24 cellular contexts compared by ENCODE assay signal in the genomic region with DNA sequence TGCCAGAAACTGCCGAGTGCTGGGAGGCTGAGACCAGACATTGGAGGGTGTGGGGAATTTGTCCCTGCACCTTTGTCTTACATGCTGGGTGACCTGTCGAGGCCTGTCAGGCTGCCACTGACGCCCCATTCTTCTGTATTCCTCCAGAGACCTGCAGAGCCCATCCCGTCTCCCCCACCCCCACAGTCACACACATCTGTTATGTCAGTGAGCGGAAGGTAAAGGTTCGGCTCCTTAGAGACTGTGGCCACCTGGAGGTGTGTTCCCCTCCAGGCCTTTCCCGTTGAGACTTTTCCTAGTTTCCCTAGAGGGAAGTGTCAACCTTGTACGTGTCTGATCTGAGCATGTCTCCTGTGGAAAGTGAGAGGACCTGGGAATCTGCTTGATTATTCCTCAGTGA.
A peak's percentile ranks its signal among the peaks of the same experiment; 100 is the strongest.
DNase-seq lines count a peak whose midpoint lies in the region; ATAC-seq and TF ChIP-seq lines count a peak whose summit lies in the region.
"Had no signal": no experiment of that assay in that cellular context is flagged by ENCODE, and none has a peak within 500 bp of the region (broad histone marks: within the 10 kb centered on the region; RNA-seq: fewer than 3 reads in every experiment).

No MANE protein-coding gene starts in this region.

- H3K4me3 ChIP-seq in GM23338, result no peak overlapping the region
- H3K4me3 ChIP-seq in iPS-15b (ENCODE audit: low read depth, low read length), result no peak overlapping the region
- no peak overlapping the region for H3K4me3 ChIP-seq in esophagus squamous epithelium
- H3K4me3 ChIP-seq: lung, tibial artery had no signal

- intact Hi-C loops in esophagus squamous epithelium (cut with DNase I), result no loop called here

- ATAC-seq in GM23338 (peak; percentile 76), GM18870 (IDR thresholded peaks at IDR 0.05; ENCODE audit: unreplicated experiment) (no peak)
- no peak for ATAC-seq in central memory CD8-positive, alpha-beta T cell (replicated peaks; ENCODE audit: extremely low read depth, poor library complexity, severe bottlenecking)
- no peak for ATAC-seq in activated naive CD4-positive, alpha-beta T cell treated with anti-CD3 and anti-CD28 coated beads, Interleukin-2, amount 50 U/mL, for 72 hours
- ATAC-seq: natural killer cell treated with Interleukin-12 subunit alpha and Interleukin-12 subunit beta and Interleukin-15 and Interleukin-18, amount 100 ng/mL, for 72 hours had no signal

- no peak overlapping the region for H2AFZ ChIP-seq in GM23338

- DNase-seq in GM23338 (ENCODE audit: low spot score) (peak; percentile 64), NCI-H2171 treated with DMSO at 0.1 percent for 48 hours (lab: John Stamatoyannopoulos, UW) (peak; percentile 98), NCI-H526 treated with DMSO at 0.1 percent for 48 hours (lab: John Stamatoyannopoulos, UW) (no peak), esophagus squamous epithelium (lab: John Stamatoyannopoulos, UW) (no peak)
- no peak for DNase-seq in central memory CD8-positive, alpha-beta T cell (ENCODE audit: low spot score in 2 of 2)
- no peak for DNase-seq in activated naive CD4-positive, alpha-beta T cell treated with anti-CD3 and anti-CD28 coated beads, Interleukin-2, amount 50 U/mL, for 72 hours (ENCODE audit: low spot score in 2 of 2)
- DNase-seq: activated CD4-positive, alpha-beta memory T cell treated with anti-CD3 and anti-CD28 coated beads, Interleukin-2, amount 10 ng/mL, durations not matched to agents 7 days and 5 days; activated CD4-positive, alpha-beta T cell treated with anti-CD3 and anti-CD28 coated beads for 1 hour; AML-193; effector CD8-positive, alpha-beta T cell; foreskin melanocyte; NCI-H2107; NCI-H510A; occipital lobe; SHP77; stimulated activated CD4-positive, alpha-beta T cell treated with anti-CD3 and anti-CD28 coated beads, Interleukin-4, amount 100 ng/mL, for 24 hours; tibial artery had no signal

- H3K9me2 ChIP-seq in GM23338 (ENCODE audit: insufficient read depth), result no peaks in the 10 kb centered on the region

- H3K4me1 ChIP-seq in GM23338 (ENCODE audit: insufficient read depth), result peaks cover 37% of the 10 kb centered on the region
- H3K4me1 ChIP-seq in iPS-15b (ENCODE audit: control insufficient read depth, insufficient read depth, low read length), result peaks cover 9% of the 10 kb centered on the region
- peaks cover 5 to 76% (median 30%) of the 10 kb centered on the region in 3 donors for H3K4me1 ChIP-seq in esophagus squamous epithelium

- no peaks in the 10 kb centered on the region; the same call in 1 of the 2 replicates for H3K79me2 ChIP-seq in GM23338 (replicated peaks; ENCODE audit: insufficient read depth)

- WGBS in esophagus squamous epithelium, 2 donors, result 52 to 58% methylated on average over 7 to 8 of the region's 8 CpGs

- no peak overlapping the region for H3K4me3 Mint-ChIP-seq in GM23338
- H3K4me3 Mint-ChIP-seq in central memory CD8-positive, alpha-beta T cell, result no peak overlapping the region
- H3K4me3 Mint-ChIP-seq: activated CD4-positive, alpha-beta memory T cell treated with anti-CD3 and anti-CD28 coated beads, Interleukin-2, amount 10 ng/mL, durations not matched to agents 7 days and 5 days; activated naive CD8-positive, alpha-beta T cell; CD4-positive, alpha-beta memory T cell; natural killer cell treated with Interleukin-12 subunit alpha and Interleukin-12 subunit beta and Interleukin-15 and Interleukin-18, amount 100 ng/mL, for 72 hours had no signal

- TF ChIP-seq CTCF in GM23338 (conservative IDR thresholded peaks at IDR 0.05; ENCODE audit: low read depth in 2 of 2) (peak in 1 of 2 experiments; percentile 37; a peak in 2 of 4 replicates), esophagus squamous epithelium (IDR thresholded peaks at IDR 0.05) (no peak)

- H3K4me2 ChIP-seq in GM23338, result no peak overlapping the region

- H3K9me3 ChIP-seq in iPS-15b (ENCODE audit: control insufficient read depth, insufficient read depth, low read length), result no peaks in the 10 kb centered on the region
- no peaks in the 10 kb centered on the region for H3K9me3 ChIP-seq in esophagus squamous epithelium
- H3K9me3 ChIP-seq: tibial artery had no signal

- H3K27me3 ChIP-seq in GM23338 (ENCODE audit: insufficient read depth) (no peaks in the 10 kb centered on the region), iPS-15b (ENCODE audit: control insufficient read depth, insufficient read depth, low read length) (no peaks in the 10 kb centered on the region), esophagus squamous epithelium (no peaks in the 10 kb centered on the region)
- H3K27me3 ChIP-seq: tibial artery had no signal

- peaks cover 48% of the 10 kb centered on the region for H3K4me1 Mint-ChIP-seq in GM23338
- H3K4me1 Mint-ChIP-seq in central memory CD8-positive, alpha-beta T cell, result peaks cover 45% of the 10 kb centered on the region
- H3K4me1 Mint-ChIP-seq: activated CD4-positive, alpha-beta memory T cell treated with anti-CD3 and anti-CD28 coated beads, Interleukin-2, amount 10 ng/mL, durations not matched to agents 7 days and 5 days had no signal

- H3K27ac Mint-ChIP-seq in GM23338, result peak overlapping the region; percentile 58; the same call in 1 of the 2 replicates
- peak overlapping the region; percentile 89 for H3K27ac Mint-ChIP-seq in central memory CD8-positive, alpha-beta T cell (ENCODE audit: low read depth)
- no peak overlapping the region for H3K27ac Mint-ChIP-seq in activated naive CD4-positive, alpha-beta T cell treated with anti-CD3 and anti-CD28 coated beads, Interleukin-2, amount 50 U/mL, for 72 hours
- H3K27ac Mint-ChIP-seq: activated CD4-positive, alpha-beta memory T cell treated with anti-CD3 and anti-CD28 coated beads, Interleukin-2, amount 10 ng/mL, durations not matched to agents 7 days and 5 days; activated naive CD8-positive, alpha-beta T cell; activated T-helper 2 cell treated with anti-CD3 and anti-CD28 coated beads, Interferon-gamma antibody, Interleukin-2, Interleukin-4, amounts not matched to agents 10 μg/mL and 5 μg/mL and 100 μg/mL, durations not matched to agents 14 hours and 24 hours and 36 hours; natural killer cell treated with Interleukin-12 subunit alpha and Interleukin-12 subunit beta and Interleukin-15 and Interleukin-18, amount 100 ng/mL, for 72 hours had no signal

- H3K27ac ChIP-seq in GM23338 (ENCODE audit: low read depth) (peak overlapping the region; percentile 63; the same call in 1 of the 2 replicates), esophagus squamous epithelium (no peak overlapping the region)
- H3K27ac ChIP-seq: tibial artery had no signal

- no peaks in the 10 kb centered on the region for H3K27me3 Mint-ChIP-seq in GM23338 (ENCODE audit: insufficient read depth, low read depth, poor library complexity)
- H3K27me3 Mint-ChIP-seq in central memory CD8-positive, alpha-beta T cell, result no peaks in the 10 kb centered on the region
- H3K27me3 Mint-ChIP-seq: activated naive CD8-positive, alpha-beta T cell; CD4-positive, alpha-beta memory T cell; natural killer cell treated with Interleukin-12 subunit alpha and Interleukin-12 subunit beta and Interleukin-15 and Interleukin-18, amount 100 ng/mL, for 72 hours had no signal

- no peaks in the 10 kb centered on the region for H3K9me3 Mint-ChIP-seq in GM23338
- no peaks in the 10 kb centered on the region for H3K9me3 Mint-ChIP-seq in central memory CD8-positive, alpha-beta T cell
- no peaks in the 10 kb centered on the region for H3K9me3 Mint-ChIP-seq in activated naive CD4-positive, alpha-beta T cell treated with anti-CD3 and anti-CD28 coated beads, Interleukin-2, amount 50 U/mL, for 72 hours
- H3K9me3 Mint-ChIP-seq: activated CD4-positive, alpha-beta memory T cell treated with anti-CD3 and anti-CD28 coated beads, Interleukin-2, amount 10 ng/mL, durations not matched to agents 7 days and 5 days; activated T-helper 2 cell treated with anti-CD3 and anti-CD28 coated beads, Interferon-gamma antibody, Interleukin-2, Interleukin-4, amounts not matched to agents 10 μg/mL and 5 μg/mL and 100 μg/mL, durations not matched to agents 14 hours and 24 hours and 36 hours; CD4-positive, alpha-beta memory T cell; natural killer cell treated with Interleukin-12 subunit alpha and Interleukin-12 subunit beta and Interleukin-15 and Interleukin-18, amount 100 ng/mL, for 72 hours had no signal

- no peaks in the 10 kb centered on the region for H3K36me3 ChIP-seq in GM23338 (ENCODE audit: insufficient read depth)
- H3K36me3 ChIP-seq in iPS-15b (ENCODE audit: control insufficient read depth, insufficient read depth, low read length), result peaks cover 2% of the 10 kb centered on the region
- peaks cover 0 to 10% (median 0%) of the 10 kb centered on the region in 3 donors for H3K36me3 ChIP-seq in esophagus squamous epithelium

- 0 out of 2 replicates have a peak, but pooled peaks cover 3% of the 10 kb centered on the region for H3F3A ChIP-seq in GM23338 (replicated peaks; ENCODE audit: low read depth)

- H3K36me3 Mint-ChIP-seq in GM23338 (ENCODE audit: low read depth), result peaks cover 32% of the 10 kb centered on the region
- no peaks in the 10 kb centered on the region for H3K36me3 Mint-ChIP-seq in central memory CD8-positive, alpha-beta T cell (ENCODE audit: insufficient read depth)
- H3K36me3 Mint-ChIP-seq in activated naive CD4-positive, alpha-beta T cell treated with anti-CD3 and anti-CD28 coated beads, Interleukin-2, amount 50 U/mL, for 72 hours, result no peaks in the 10 kb centered on the region
- H3K36me3 Mint-ChIP-seq: natural killer cell treated with Interleukin-12 subunit alpha and Interleukin-12 subunit beta and Interleukin-15 and Interleukin-18, amount 100 ng/mL, for 72 hours had no signal

- H3K9ac ChIP-seq in iPS-15b (ENCODE audit: low read depth, low read length), result peak overlapping the region; percentile 16

- no peak for TF ChIP-seq POLR2A in esophagus squamous epithelium (IDR thresholded peaks at IDR 0.05)

- H4K20me1 ChIP-seq in GM23338 (replicated peaks; ENCODE audit: insufficient read depth), result peaks cover 5% of the 10 kb centered on the region; the same call in 1 of the 2 replicates

TF ChIP-seq in GM23338, 12 proteins besides CTCF, POLR2A, EP300 and RAD21 (continues in another document):
- no peak for TF ChIP-seq POLR2AphosphoS5 (IDR thresholded peaks at IDR 0.05; ENCODE audit: low read depth)
- no peak for TF ChIP-seq EZH2 (IDR thresholded peaks at IDR 0.05; ENCODE audit: low read depth, unreplicated experiment)

Comparison
In these comparisons a context has a peak if more than half of its experiments do, and no peak if none do; other contexts are left out.
1. DNase-seq: peak in GM23338 (single experiment) and NCI-H2171 treated with DMSO at 0.1 percent for 48 hours (single experiment); none in central memory CD8-positive, alpha-beta T cell (0 of 2), NCI-H526 treated with DMSO at 0.1 percent for 48 hours (single experiment), esophagus squamous epithelium (single experiment) and activated naive CD4-positive, alpha-beta T cell treated with anti-CD3 and anti-CD28 coated beads, Interleukin-2, amount 50 U/mL, for 72 hours (0 of 2).
2. H3K27ac Mint-ChIP-seq: peak in GM23338 (single experiment) and central memory CD8-positive, alpha-beta T cell (single experiment); none in activated naive CD4-positive, alpha-beta T cell treated with anti-CD3 and anti-CD28 coated beads, Interleukin-2, amount 50 U/mL, for 72 hours (0 of 2).